8 cellular contexts compared by ENCODE assay signal in genomic region chr19:3557461-3558248, GRCh38. TPM values are rescaled to one million over a fixed set of nuclear protein-coding genes. Genes with fewer than 3 reads are reported as not detected.
A peak's percentile ranks its signal among the peaks of the same experiment; 100 is the strongest.
DNase-seq lines count a peak whose midpoint lies in the region; ATAC-seq and TF ChIP-seq lines count a peak whose summit lies in the region.

MFSD12 (minus strand) TSS chr19:3557586; CDS start chr19:3557403, 183 bp downstream.

- DNase-seq in GM19240 (ENCODE audit: insufficient read length, low spot score), result peak; percentile 99
- peak; percentile 78 to 93 for DNase-seq in NCI-H524 (lab: John Stamatoyannopoulos, UW)
- DNase-seq in activated CD4-positive, alpha-beta T cell treated with anti-CD3 and anti-CD28 coated beads for 48 hours, result peak; percentile 97
- peak; percentile 93 for DNase-seq in colonic mucosa
- peak; percentile 96 for DNase-seq in left lobe of liver (ENCODE audit: low spot score)
- peak; percentile 97 to 98 for DNase-seq in stimulated activated CD4-positive, alpha-beta T cell treated with anti-CD3 and anti-CD28 coated beads, Interleukin-2, amount 100 ng/mL, for 24 hours

- H3K4me1 ChIP-seq in BLaER1, result peaks cover 81% of the 10 kb centered on the region
- H3K4me1 ChIP-seq in colonic mucosa, result no peaks in the 10 kb centered on the region

- H3K27ac ChIP-seq in BLaER1 (peak within 1 kb of the TSS; percentile 86), colonic mucosa (peak within 1 kb of the TSS; percentile 78)

- intact Hi-C loops in colonic mucosa (cut with DNase I), result no loop called here

- peak within 1 kb of the TSS; percentile 87 for H3K9ac ChIP-seq in BLaER1
- peak within 1 kb of the TSS; percentile 81 to 90 for H3K9ac ChIP-seq in colonic mucosa (ENCODE audit: low read depth in 2 of 2, low read length in 2 of 2)

- H3K27me3 ChIP-seq in BLaER1 (no peaks in the 10 kb centered on the region), colonic mucosa (no peaks in the 10 kb centered on the region)

- no peaks in the 10 kb centered on the region for H3K9me3 ChIP-seq in BLaER1
- no peaks in the 10 kb centered on the region for H3K9me3 ChIP-seq in colonic mucosa

- H4K20me1 ChIP-seq in BLaER1, result peaks cover 43% of the 10 kb centered on the region

- TF ChIP-seq CTCF in colonic mucosa (IDR thresholded peaks at IDR 0.05), result no peak

- H3K4me3 ChIP-seq in BLaER1 (peak within 1 kb of the TSS; percentile 95), colonic mucosa (peak within 1 kb of the TSS; percentile 93)

- peak within 1 kb of the TSS; percentile 95 for H3K4me2 ChIP-seq in BLaER1

- H3K36me3 ChIP-seq in BLaER1, result no peaks in the 10 kb centered on the region
- no peaks in the 10 kb centered on the region for H3K36me3 ChIP-seq in colonic mucosa

- ATAC-seq in HG03457 (IDR thresholded peaks at IDR 0.05; ENCODE audit: unreplicated experiment), result peak; percentile 61
- peak; percentile 93 for ATAC-seq in left lobe of liver

RNA-seq across cellular contexts. Expression of gene MFSD12, which starts in this region (rescaled TPM):
- total RNA-seq in colonic mucosa (10 to 100 TPM; 28.4 to 54.3 TPM), left lobe of liver (33.9 TPM)

Comparison
In these comparisons a context has a peak if more than half of its experiments do, and no peak if none do; other contexts are left out.
1. Peak in every context shown above with its lines: DNase-seq, ATAC-seq, H3K4me3 ChIP-seq and H3K27ac ChIP-seq.